Comparison of ENCODE assay signal across 34 cellular contexts in genomic region chr12:85373045-85373444, GRCh38.
"Had no signal": no experiment of that assay in that cellular context is flagged by ENCODE, and none has a peak within 500 bp of the region (broad histone marks: within the 10 kb centered on the region; RNA-seq: fewer than 3 reads in every experiment).

No MANE protein-coding gene starts in this region.

- H3K9me3 ChIP-seq: adrenal gland, body of pancreas, breast epithelium had no signal

- H3K36me3 Mint-ChIP-seq: activated CD4-positive, alpha-beta memory T cell treated with anti-CD3 and anti-CD28 coated beads for 36 hours; activated naive CD4-positive, alpha-beta T cell treated with anti-CD3 and anti-CD28 coated beads, Interleukin-2, amount 50 U/mL, for 72 hours; activated naive CD8-positive, alpha-beta T cell treated with anti-CD3 and anti-CD28 coated beads for 36 hours; T-cell had no signal

- H3K4me1 ChIP-seq: adrenal gland, body of pancreas, breast epithelium had no signal

- H3K4me1 Mint-ChIP-seq: activated B cell treated with CpG ODN at 0.5 μM for 24 hours; activated CD4-positive, alpha-beta T cell treated with anti-CD3 and anti-CD28 coated beads, Interleukin-2, amount 10 ng/mL, durations not matched to agents 24 days and 14 days; activated naive CD8-positive, alpha-beta T cell treated with anti-CD3 and anti-CD28 coated beads for 36 hours; activated T-helper 17 cell treated with anti-CD3 and anti-CD28 coated beads, Interleukin-2, amount 50 U/mL, for 72 hours; T-cell; T-helper 17 cell had no signal

- H3K27ac ChIP-seq: adrenal gland, body of pancreas, brain microvascular endothelial cell, breast epithelium, VCaP had no signal

- H3K4me3 Mint-ChIP-seq: activated B cell treated with CpG ODN at 0.5 μM for 24 hours; activated CD4-positive, alpha-beta memory T cell treated with anti-CD3 and anti-CD28 coated beads for 36 hours; activated CD4-positive, alpha-beta T cell treated with anti-CD3 and anti-CD28 coated beads, Interleukin-2, amount 10 ng/mL, durations not matched to agents 24 days and 14 days; activated CD8-positive, alpha-beta T cell treated with anti-CD3 and anti-CD28 coated beads for 36 hours; activated naive CD4-positive, alpha-beta T cell treated with anti-CD3 and anti-CD28 coated beads for 36 hours; activated naive CD8-positive, alpha-beta T cell treated with anti-CD3 and anti-CD28 coated beads for 36 hours; activated T-cell treated with anti-CD3 and anti-CD28 coated beads, Interleukin-2, amount 50 U/mL, for 4 hours; activated T-cell treated with anti-CD3 and anti-CD28 coated beads, Interleukin-2, amount 50 U/mL, for 72 hours; activated T-helper 1 cell treated with anti-CD3 and anti-CD28 coated beads, Interleukin-12 subunit alpha, Interleukin-12 subunit beta, Interleukin-2, Interleukin-4 antibody, amounts not matched to agents 30 ng/mL and 10 ng/mL and 1 ng/mL, durations not matched to agents 14 hours and 24 hours and 36 hours; activated T-helper 17 cell treated with anti-CD3 and anti-CD28 coated beads, Interleukin-2, amount 50 U/mL, for 72 hours; T-cell; T-helper 17 cell had no signal

- H3K4me3 ChIP-seq: adrenal gland, body of pancreas, breast epithelium had no signal

- H3K27me3 ChIP-seq: adrenal gland, body of pancreas, brain microvascular endothelial cell, breast epithelium had no signal

- DNase-seq: activated B cell treated with CpG ODN at 0.5 μM for 24 hours; activated CD4-positive, alpha-beta memory T cell treated with anti-CD3 and anti-CD28 coated beads for 36 hours; activated CD4-positive, alpha-beta T cell treated with anti-CD3 and anti-CD28 coated beads for 4 hours; activated CD4-positive, alpha-beta T cell treated with anti-CD3 and anti-CD28 coated beads, Interleukin-2, amount 10 ng/mL, durations not matched to agents 24 days and 14 days; activated CD4-positive, alpha-beta T cell treated with anti-CD3 and anti-CD28 coated beads, Interleukin-2, amount 50 U/mL, for 1 hour; activated CD4-positive, alpha-beta T cell treated with anti-CD3 and anti-CD28 coated beads, Interleukin-2, amount 50 U/mL, for 4 hours; activated CD4-positive, CD25-positive, alpha-beta regulatory T cell treated with anti-CD3 and anti-CD28 coated beads, Interleukin-2, amount 50 U/mL, for 72 hours; activated CD8-positive, alpha-beta memory T cell treated with anti-CD3 and anti-CD28 coated beads, Interleukin-2, amount 50 U/mL, for 4 hours; activated CD8-positive, alpha-beta T cell treated with anti-CD3 and anti-CD28 coated beads for 36 hours; activated effector memory CD4-positive, alpha-beta T cell treated with anti-CD3 and anti-CD28 coated beads, Interleukin-2, amount 50 U/mL, for 16 hours; activated gamma-delta T cell treated with Interleukin-2 at 50 U/mL for 16 hours; activated naive CD4-positive, alpha-beta T cell; activated naive CD4-positive, alpha-beta T cell treated with anti-CD3 and anti-CD28 coated beads for 36 hours; activated naive CD4-positive, alpha-beta T cell treated with anti-CD3 and anti-CD28 coated beads, Interleukin-2, amount 50 U/mL, for 16 hours; activated naive CD8-positive, alpha-beta T cell treated with anti-CD3 and anti-CD28 coated beads for 36 hours; activated T-cell treated with anti-CD3 and anti-CD28 coated beads for 4 hours; activated T-cell treated with anti-CD3 and anti-CD28 coated beads, Interleukin-2, amount 50 U/mL, for 1 hour; activated T-cell treated with anti-CD3 and anti-CD28 coated beads, Interleukin-2, amount 50 U/mL, for 4 hours; activated T-cell treated with anti-CD3 and anti-CD28 coated beads, Interleukin-2, amount 50 U/mL, for 72 hours; adrenal gland; amniotic stem cell; aorta; body of pancreas; brain microvascular endothelial cell; central memory CD4-positive, alpha-beta T cell; T-cell; T-helper 17 cell had no signal

- ATAC-seq: activated CD8-positive, alpha-beta T cell treated with anti-CD3 and anti-CD28 coated beads for 36 hours; activated naive CD4-positive, alpha-beta T cell treated with anti-CD3 and anti-CD28 coated beads, Interleukin-2, amount 50 U/mL, for 72 hours; activated T-cell treated with anti-CD3 and anti-CD28 coated beads, Interleukin-2, amount 50 U/mL, for 4 hours; activated T-cell treated with anti-CD3 and anti-CD28 coated beads, Interleukin-2, amount 50 U/mL, for 72 hours; activated T-helper 17 cell treated with anti-CD3 and anti-CD28 coated beads, Interleukin-2, amount 50 U/mL, for 72 hours; body of pancreas; T-cell; T-helper 17 cell had no signal

- H3K27ac Mint-ChIP-seq: activated B cell treated with CpG ODN at 0.5 μM for 24 hours; activated CD4-positive, alpha-beta memory T cell treated with anti-CD3 and anti-CD28 coated beads for 36 hours; activated CD4-positive, alpha-beta T cell treated with anti-CD3 and anti-CD28 coated beads, Interleukin-2, amount 10 ng/mL, durations not matched to agents 24 days and 14 days; activated CD8-positive, alpha-beta T cell treated with anti-CD3 and anti-CD28 coated beads for 36 hours; activated naive CD4-positive, alpha-beta T cell treated with anti-CD3 and anti-CD28 coated beads for 36 hours; activated naive CD4-positive, alpha-beta T cell treated with anti-CD3 and anti-CD28 coated beads, Interleukin-2, amount 50 U/mL, for 72 hours; activated naive CD8-positive, alpha-beta T cell treated with anti-CD3 and anti-CD28 coated beads for 36 hours; activated T-cell treated with anti-CD3 and anti-CD28 coated beads, Interleukin-2, amount 50 U/mL, for 72 hours; activated T-helper 1 cell treated with anti-CD3 and anti-CD28 coated beads, Interleukin-12 subunit alpha, Interleukin-12 subunit beta, Interleukin-2, Interleukin-4 antibody, amounts not matched to agents 30 ng/mL and 10 ng/mL and 1 ng/mL, durations not matched to agents 14 hours and 24 hours and 36 hours; activated T-helper 17 cell treated with anti-CD3 and anti-CD28 coated beads, Interleukin-2, amount 50 U/mL, for 72 hours; T-cell; T-helper 17 cell had no signal

- H3K9me3 Mint-ChIP-seq: activated B cell treated with CpG ODN at 0.5 μM for 24 hours; activated CD4-positive, alpha-beta T cell treated with anti-CD3 and anti-CD28 coated beads, Interleukin-2, amount 10 ng/mL, durations not matched to agents 24 days and 14 days; activated naive CD4-positive, alpha-beta T cell treated with anti-CD3 and anti-CD28 coated beads for 36 hours; activated T-helper 1 cell treated with anti-CD3 and anti-CD28 coated beads, Interleukin-12 subunit alpha, Interleukin-12 subunit beta, Interleukin-2, Interleukin-4 antibody, amounts not matched to agents 30 ng/mL and 10 ng/mL and 1 ng/mL, durations not matched to agents 14 hours and 24 hours and 36 hours had no signal

- H3K36me3 ChIP-seq: adrenal gland, brain microvascular endothelial cell, breast epithelium had no signal

- FAIRE-seq: astrocyte, TTC549 had no signal

- H3K27me3 Mint-ChIP-seq: activated B cell treated with CpG ODN at 0.5 μM for 24 hours; activated CD4-positive, alpha-beta memory T cell treated with anti-CD3 and anti-CD28 coated beads for 36 hours; activated CD4-positive, alpha-beta T cell treated with anti-CD3 and anti-CD28 coated beads, Interleukin-2, amount 10 ng/mL, durations not matched to agents 24 days and 14 days; activated CD8-positive, alpha-beta T cell treated with anti-CD3 and anti-CD28 coated beads for 36 hours; activated naive CD8-positive, alpha-beta T cell treated with anti-CD3 and anti-CD28 coated beads for 36 hours; activated T-helper 17 cell treated with anti-CD3 and anti-CD28 coated beads, Interleukin-2, amount 50 U/mL, for 72 hours; T-cell; T-helper 17 cell had no signal
